Comparison of ENCODE assay signal across 1 cellular context in the genomic region with DNA sequence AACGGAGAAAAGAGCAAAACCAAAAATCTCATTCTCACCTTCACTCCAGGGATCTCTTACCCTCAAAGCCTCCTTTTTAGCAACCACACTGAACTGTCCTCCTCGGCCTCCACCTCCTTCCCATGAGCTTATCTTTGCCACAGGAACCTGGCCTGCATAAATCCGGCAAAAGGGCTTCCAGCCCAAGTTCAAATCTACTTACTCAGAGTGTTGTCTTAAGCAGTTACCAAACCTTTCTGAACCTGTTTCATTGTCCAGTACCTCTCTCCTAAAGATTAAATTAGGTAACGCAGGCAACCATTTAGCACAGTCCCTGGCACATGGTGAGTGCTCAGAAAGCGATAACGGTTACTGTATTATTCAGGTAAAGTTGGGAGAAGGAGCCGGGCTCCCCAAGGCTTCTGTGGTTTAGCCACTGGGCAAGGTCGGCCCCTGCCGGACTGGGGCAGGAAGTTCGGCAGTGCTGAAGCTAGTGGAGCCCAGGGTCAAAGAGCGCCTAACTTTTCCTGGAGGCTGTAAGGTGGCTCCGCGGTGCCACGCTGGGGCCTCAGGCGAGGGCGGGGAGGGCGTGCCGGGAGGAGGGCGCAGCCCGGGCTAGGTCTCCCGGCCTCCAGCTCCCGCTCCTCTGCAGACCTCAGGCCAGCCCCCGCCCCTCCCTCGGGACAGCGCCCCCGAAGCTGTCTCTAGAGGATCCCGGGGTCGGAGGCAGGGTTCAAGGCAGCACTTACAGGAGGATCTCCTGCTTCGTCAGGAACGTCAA.
TF ChIP-seq lines count a peak whose summit lies in the region.

No MANE protein-coding gene starts in this region.

TF ChIP-seq in HepG2, 621 proteins besides CTCF, POLR2A, EP300 and RAD21 (continued from another document and continues in another):
- TF ChIP-seq KMT2A (CRISPR knock-in tag; IDR thresholded peaks at IDR 0.05) = peak; percentile 65
- TF ChIP-seq FIP1L1 (IDR thresholded peaks at IDR 0.05; ENCODE audit: borderline replicate concordance, insufficient read depth, low read depth, low read length) = 0 out of 2 replicates have a peak, but pooled peaks have one; percentile 38
- TF ChIP-seq HHEX (CRISPR knock-in tag; IDR thresholded peaks at IDR 0.05) = no peak
- TF ChIP-seq HNF4G (IDR thresholded peaks at IDR 0.05; ENCODE audit: borderline replicate concordance, low read depth, low read length) = peak; percentile 62; the same call in 1 of the 2 replicates
- no peak for TF ChIP-seq HNF4G (CRISPR knock-in tag; IDR thresholded peaks at IDR 0.05; ENCODE audit: borderline replicate concordance, low read depth)
- TF ChIP-seq, protein P1, sequence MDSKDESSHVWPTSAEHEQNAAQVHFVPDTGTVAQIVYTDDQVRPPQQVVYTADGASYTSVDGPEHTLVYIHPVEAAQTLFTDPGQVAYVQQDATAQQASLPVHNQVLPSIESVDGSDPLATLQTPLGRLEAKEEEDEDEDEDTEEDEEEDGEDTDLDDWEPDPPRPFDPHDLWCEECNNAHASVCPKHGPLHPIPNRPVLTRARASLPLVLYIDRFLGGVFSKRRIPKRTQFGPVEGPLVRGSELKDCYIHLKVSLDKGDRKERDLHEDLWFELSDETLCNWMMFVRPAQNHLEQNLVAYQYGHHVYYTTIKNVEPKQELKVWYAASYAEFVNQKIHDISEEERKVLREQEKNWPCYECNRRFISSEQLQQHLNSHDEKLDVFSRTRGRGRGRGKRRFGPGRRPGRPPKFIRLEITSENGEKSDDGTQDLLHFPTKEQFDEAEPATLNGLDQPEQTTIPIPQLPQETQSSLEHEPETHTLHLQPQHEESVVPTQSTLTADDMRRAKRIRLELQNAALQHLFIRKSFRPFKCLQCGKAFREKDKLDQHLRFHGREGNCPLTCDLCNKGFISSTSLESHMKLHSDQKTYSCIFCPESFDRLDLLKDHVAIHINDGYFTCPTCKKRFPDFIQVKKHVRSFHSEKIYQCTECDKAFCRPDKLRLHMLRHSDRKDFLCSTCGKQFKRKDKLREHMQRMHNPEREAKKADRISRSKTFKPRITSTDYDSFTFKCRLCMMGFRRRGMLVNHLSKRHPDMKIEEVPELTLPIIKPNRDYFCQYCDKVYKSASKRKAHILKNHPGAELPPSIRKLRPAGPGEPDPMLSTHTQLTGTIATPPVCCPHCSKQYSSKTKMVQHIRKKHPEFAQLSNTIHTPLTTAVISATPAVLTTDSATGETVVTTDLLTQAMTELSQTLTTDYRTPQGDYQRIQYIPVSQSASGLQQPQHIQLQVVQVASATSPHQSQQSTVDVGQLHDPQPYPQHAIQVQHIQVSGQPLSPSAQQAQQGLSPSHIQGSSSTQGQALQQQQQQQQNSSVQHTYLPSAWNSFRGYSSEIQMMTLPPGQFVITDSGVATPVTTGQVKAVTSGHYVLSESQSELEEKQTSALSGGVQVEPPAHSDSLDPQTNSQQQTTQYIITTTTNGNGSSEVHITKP (CRISPR knock-in tag; IDR thresholded peaks at IDR 0.05; ENCODE audit: low read depth) = 0 out of 2 replicates have a peak, but pooled peaks have one; percentile 18
- no peak; the same call in 1 of the 2 replicates for TF ChIP-seq ZNF451 (CRISPR knock-in tag; IDR thresholded peaks at IDR 0.05)
- TF ChIP-seq ZNF337 (CRISPR knock-in tag; IDR thresholded peaks at IDR 0.05; ENCODE audit: borderline replicate concordance, low read depth) = peak; percentile 43; the same call in 1 of the 2 replicates
- TF ChIP-seq EED (CRISPR knock-in tag; IDR thresholded peaks at IDR 0.05) = peak; percentile 84; the same call in 1 of the 2 replicates
- TF ChIP-seq ZNF44 (CRISPR knock-in tag; IDR thresholded peaks at IDR 0.05) = peak; percentile 76; the same call in 1 of the 2 replicates
- no peak for TF ChIP-seq ZBTB21 (CRISPR knock-in tag; IDR thresholded peaks at IDR 0.05)
- TF ChIP-seq, protein P2, sequence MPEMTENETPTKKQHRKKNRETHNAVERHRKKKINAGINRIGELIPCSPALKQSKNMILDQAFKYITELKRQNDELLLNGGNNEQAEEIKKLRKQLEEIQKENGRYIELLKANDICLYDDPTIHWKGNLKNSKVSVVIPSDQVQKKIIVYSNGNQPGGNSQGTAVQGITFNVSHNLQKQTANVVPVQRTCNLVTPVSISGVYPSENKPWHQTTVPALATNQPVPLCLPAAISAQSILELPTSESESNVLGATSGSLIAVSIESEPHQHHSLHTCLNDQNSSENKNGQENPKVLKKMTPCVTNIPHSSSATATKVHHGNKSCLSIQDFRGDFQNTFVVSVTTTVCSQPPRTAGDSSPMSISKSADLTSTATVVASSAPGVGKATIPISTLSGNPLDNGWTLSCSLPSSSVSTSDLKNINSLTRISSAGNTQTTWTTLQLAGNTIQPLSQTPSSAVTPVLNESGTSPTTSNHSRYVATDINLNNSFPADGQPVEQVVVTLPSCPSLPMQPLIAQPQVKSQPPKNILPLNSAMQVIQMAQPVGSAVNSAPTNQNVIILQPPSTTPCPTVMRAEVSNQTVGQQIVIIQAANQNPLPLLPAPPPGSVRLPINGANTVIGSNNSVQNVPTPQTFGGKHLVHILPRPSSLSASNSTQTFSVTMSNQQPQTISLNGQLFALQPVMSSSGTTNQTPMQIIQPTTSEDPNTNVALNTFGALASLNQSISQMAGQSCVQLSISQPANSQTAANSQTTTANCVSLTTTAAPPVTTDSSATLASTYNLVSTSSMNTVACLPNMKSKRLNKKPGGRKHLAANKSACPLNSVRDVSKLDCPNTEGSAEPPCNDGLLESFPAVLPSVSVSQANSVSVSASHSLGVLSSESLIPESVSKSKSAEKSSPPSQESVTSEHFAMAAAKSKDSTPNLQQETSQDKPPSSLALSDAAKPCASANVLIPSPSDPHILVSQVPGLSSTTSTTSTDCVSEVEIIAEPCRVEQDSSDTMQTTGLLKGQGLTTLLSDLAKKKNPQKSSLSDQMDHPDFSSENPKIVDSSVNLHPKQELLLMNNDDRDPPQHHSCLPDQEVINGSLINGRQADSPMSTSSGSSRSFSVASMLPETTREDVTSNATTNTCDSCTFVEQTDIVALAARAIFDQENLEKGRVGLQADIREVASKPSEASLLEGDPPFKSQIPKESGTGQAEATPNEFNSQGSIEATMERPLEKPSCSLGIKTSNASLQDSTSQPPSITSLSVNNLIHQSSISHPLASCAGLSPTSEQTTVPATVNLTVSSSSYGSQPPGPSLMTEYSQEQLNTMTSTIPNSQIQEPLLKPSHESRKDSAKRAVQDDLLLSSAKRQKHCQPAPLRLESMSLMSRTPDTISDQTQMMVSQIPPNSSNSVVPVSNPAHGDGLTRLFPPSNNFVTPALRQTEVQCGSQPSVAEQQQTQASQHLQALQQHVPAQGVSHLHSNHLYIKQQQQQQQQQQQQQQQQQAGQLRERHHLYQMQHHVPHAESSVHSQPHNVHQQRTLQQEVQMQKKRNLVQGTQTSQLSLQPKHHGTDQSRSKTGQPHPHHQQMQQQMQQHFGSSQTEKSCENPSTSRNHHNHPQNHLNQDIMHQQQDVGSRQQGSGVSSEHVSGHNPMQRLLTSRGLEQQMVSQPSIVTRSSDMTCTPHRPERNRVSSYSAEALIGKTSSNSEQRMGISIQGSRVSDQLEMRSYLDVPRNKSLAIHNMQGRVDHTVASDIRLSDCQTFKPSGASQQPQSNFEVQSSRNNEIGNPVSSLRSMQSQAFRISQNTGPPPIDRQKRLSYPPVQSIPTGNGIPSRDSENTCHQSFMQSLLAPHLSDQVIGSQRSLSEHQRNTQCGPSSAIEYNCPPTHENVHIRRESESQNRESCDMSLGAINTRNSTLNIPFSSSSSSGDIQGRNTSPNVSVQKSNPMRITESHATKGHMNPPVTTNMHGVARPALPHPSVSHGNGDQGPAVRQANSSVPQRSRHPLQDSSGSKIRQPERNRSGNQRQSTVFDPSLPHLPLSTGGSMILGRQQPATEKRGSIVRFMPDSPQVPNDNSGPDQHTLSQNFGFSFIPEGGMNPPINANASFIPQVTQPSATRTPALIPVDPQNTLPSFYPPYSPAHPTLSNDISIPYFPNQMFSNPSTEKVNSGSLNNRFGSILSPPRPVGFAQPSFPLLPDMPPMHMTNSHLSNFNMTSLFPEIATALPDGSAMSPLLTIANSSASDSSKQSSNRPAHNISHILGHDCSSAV (CRISPR knock-in tag; IDR thresholded peaks at IDR 0.05; ENCODE audit: borderline replicate concordance) = no peak
- TF ChIP-seq SRF (IDR thresholded peaks at IDR 0.05; ENCODE audit: low read depth, low read length) = no peak
- TF ChIP-seq, protein P3, sequence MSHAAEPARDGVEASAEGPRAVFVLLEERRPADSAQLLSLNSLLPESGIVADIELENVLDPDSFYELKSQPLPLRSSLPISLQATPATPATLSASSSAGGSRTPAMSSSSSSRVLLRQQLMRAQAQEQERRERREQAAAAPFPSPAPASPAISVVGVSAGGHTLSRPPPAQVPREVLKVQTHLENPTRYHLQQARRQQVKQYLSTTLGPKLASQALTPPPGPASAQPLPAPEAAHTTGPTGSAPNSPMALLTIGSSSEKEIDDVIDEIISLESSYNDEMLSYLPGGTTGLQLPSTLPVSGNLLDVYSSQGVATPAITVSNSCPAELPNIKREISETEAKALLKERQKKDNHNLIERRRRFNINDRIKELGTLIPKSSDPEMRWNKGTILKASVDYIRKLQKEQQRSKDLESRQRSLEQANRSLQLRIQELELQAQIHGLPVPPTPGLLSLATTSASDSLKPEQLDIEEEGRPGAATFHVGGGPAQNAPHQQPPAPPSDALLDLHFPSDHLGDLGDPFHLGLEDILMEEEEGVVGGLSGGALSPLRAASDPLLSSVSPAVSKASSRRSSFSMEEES (CRISPR knock-in tag; IDR thresholded peaks at IDR 0.05) = no peak
- no peak for TF ChIP-seq U2AF1 (optimal IDR thresholded peaks at IDR 0.05; ENCODE audit: low read depth, low read length)
- no peak for TF ChIP-seq SATB2 (CRISPR knock-in tag; IDR thresholded peaks at IDR 0.05)
- TF ChIP-seq, protein P4, sequence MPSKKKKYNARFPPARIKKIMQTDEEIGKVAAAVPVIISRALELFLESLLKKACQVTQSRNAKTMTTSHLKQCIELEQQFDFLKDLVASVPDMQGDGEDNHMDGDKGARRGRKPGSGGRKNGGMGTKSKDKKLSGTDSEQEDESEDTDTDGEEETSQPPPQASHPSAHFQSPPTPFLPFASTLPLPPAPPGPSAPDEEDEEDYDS (CRISPR knock-in tag; IDR thresholded peaks at IDR 0.05) = 0 out of 2 replicates have a peak, but pooled peaks have one; percentile 23
- peak; percentile 47; the same call in 1 of the 2 replicates for TF ChIP-seq ZBTB20 (CRISPR knock-in tag; IDR thresholded peaks at IDR 0.05; ENCODE audit: borderline replicate concordance, low read depth)
- no peak for TF ChIP-seq REL (CRISPR knock-in tag; conservative IDR thresholded peaks at IDR 0.05)
- TF ChIP-seq ZNF253 (CRISPR knock-in tag; IDR thresholded peaks at IDR 0.05; ENCODE audit: borderline replicate concordance) = no peak
- TF ChIP-seq AGO1 (IDR thresholded peaks at IDR 0.05; ENCODE audit: low read depth, low read length, poor library complexity, severe bottlenecking) = peak; percentile 15
- TF ChIP-seq HIVEP1 (CRISPR knock-in tag; IDR thresholded peaks at IDR 0.05) = no peak; the same call in 1 of the 2 replicates
- 0 out of 2 replicates have a peak, but pooled peaks have one; percentile 19 for TF ChIP-seq NFYC (CRISPR knock-in tag; IDR thresholded peaks at IDR 0.05)
- TF ChIP-seq, protein P5, sequence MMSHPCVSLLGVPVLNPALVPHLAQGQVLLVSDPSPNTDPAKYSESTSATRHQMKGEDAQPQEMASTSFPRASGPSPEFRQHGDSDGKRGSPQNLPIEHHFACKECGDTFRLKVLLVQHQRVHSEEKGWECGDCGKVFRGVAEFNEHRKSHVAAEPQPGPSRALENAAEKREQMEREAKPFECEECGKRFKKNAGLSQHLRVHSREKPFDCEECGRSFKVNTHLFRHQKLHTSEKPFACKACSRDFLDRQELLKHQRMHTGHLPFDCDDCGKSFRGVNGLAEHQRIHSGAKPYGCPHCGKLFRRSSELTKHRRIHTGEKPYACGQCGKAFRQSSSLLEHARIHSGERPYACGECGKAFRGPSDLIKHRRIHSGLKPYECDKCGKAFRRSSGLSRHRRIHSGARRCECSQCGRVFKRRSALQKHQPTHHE (CRISPR knock-in tag; IDR thresholded peaks at IDR 0.05; ENCODE audit: borderline replicate concordance) = no peak; the same call in 1 of the 2 replicates
- 0 out of 2 replicates have a peak, but pooled peaks have one; percentile 12 for TF ChIP-seq ZBTB38 (CRISPR knock-in tag; IDR thresholded peaks at IDR 0.05)
- TF ChIP-seq MBNL3 (CRISPR knock-in tag; conservative IDR thresholded peaks at IDR 0.05) = no peak
- no peak for TF ChIP-seq HCFC1 (IDR thresholded peaks at IDR 0.05; ENCODE audit: low read depth, low read length)
- TF ChIP-seq, protein P6, sequence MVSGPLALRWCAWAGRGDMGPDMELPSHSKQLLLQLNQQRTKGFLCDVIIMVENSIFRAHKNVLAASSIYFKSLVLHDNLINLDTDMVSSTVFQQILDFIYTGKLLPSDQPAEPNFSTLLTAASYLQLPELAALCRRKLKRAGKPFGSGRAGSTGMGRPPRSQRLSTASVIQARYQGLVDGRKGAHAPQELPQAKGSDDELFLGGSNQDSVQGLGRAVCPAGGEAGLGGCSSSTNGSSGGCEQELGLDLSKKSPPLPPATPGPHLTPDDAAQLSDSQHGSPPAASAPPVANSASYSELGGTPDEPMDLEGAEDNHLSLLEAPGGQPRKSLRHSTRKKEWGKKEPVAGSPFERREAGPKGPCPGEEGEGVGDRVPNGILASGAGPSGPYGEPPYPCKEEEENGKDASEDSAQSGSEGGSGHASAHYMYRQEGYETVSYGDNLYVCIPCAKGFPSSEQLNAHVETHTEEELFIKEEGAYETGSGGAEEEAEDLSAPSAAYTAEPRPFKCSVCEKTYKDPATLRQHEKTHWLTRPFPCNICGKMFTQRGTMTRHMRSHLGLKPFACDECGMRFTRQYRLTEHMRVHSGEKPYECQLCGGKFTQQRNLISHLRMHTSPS (CRISPR knock-in tag; IDR thresholded peaks at IDR 0.05; ENCODE audit: low read depth) = peak; percentile 78
- TF ChIP-seq GTF3A (CRISPR knock-in tag; conservative IDR thresholded peaks at IDR 0.05) = 0 out of 2 replicates have a peak, but pooled peaks have one; percentile 15
- TF ChIP-seq HOXA5 (CRISPR knock-in tag; IDR thresholded peaks at IDR 0.05) = 0 out of 2 replicates have a peak, but pooled peaks have one; percentile 13
- TF ChIP-seq KMT2B (CRISPR knock-in tag; IDR thresholded peaks at IDR 0.05) = no peak
- TF ChIP-seq NCOA1 (CRISPR knock-in tag; IDR thresholded peaks at IDR 0.05) = no peak
- no peak for TF ChIP-seq HMG20A (CRISPR knock-in tag; IDR thresholded peaks at IDR 0.05; ENCODE audit: borderline replicate concordance)
- TF ChIP-seq GABPB1 (CRISPR knock-in tag; IDR thresholded peaks at IDR 0.05) = no peak; the same call in 1 of the 2 replicates
- TF ChIP-seq, protein P7, sequence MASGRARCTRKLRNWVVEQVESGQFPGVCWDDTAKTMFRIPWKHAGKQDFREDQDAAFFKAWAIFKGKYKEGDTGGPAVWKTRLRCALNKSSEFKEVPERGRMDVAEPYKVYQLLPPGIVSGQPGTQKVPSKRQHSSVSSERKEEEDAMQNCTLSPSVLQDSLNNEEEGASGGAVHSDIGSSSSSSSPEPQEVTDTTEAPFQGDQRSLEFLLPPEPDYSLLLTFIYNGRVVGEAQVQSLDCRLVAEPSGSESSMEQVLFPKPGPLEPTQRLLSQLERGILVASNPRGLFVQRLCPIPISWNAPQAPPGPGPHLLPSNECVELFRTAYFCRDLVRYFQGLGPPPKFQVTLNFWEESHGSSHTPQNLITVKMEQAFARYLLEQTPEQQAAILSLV (CRISPR knock-in tag; IDR thresholded peaks at IDR 0.05; ENCODE audit: borderline replicate concordance) = no peak
- no peak for TF ChIP-seq ZNF652 (CRISPR knock-in tag; IDR thresholded peaks at IDR 0.05; ENCODE audit: borderline replicate concordance, low read depth)
- TF ChIP-seq AKAP8 (CRISPR knock-in tag; IDR thresholded peaks at IDR 0.05) = no peak
- TF ChIP-seq KDM4B (CRISPR knock-in tag; IDR thresholded peaks at IDR 0.05) = no peak
- TF ChIP-seq HNRNPLL (IDR thresholded peaks at IDR 0.05; ENCODE audit: low read depth, low read length, poor library complexity, severe bottlenecking) = no peak
